ENCODE assay signal across 1 cellular context in genomic region chrX:131543774-131544173, GRCh38.
TF ChIP-seq lines count a peak whose summit lies in the region.

Gene OR13H1 (plus strand): TSS chrX:131544074. CDS start chrX:131544074, 0 bp downstream.

TF ChIP-seq in A549, 52 proteins besides CTCF, POLR2A, EP300 and RAD21 (continued from another document):
- TF ChIP-seq, protein P1, sequence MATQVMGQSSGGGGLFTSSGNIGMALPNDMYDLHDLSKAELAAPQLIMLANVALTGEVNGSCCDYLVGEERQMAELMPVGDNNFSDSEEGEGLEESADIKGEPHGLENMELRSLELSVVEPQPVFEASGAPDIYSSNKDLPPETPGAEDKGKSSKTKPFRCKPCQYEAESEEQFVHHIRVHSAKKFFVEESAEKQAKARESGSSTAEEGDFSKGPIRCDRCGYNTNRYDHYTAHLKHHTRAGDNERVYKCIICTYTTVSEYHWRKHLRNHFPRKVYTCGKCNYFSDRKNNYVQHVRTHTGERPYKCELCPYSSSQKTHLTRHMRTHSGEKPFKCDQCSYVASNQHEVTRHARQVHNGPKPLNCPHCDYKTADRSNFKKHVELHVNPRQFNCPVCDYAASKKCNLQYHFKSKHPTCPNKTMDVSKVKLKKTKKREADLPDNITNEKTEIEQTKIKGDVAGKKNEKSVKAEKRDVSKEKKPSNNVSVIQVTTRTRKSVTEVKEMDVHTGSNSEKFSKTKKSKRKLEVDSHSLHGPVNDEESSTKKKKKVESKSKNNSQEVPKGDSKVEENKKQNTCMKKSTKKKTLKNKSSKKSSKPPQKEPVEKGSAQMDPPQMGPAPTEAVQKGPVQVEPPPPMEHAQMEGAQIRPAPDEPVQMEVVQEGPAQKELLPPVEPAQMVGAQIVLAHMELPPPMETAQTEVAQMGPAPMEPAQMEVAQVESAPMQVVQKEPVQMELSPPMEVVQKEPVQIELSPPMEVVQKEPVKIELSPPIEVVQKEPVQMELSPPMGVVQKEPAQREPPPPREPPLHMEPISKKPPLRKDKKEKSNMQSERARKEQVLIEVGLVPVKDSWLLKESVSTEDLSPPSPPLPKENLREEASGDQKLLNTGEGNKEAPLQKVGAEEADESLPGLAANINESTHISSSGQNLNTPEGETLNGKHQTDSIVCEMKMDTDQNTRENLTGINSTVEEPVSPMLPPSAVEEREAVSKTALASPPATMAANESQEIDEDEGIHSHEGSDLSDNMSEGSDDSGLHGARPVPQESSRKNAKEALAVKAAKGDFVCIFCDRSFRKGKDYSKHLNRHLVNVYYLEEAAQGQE (IDR thresholded peaks at IDR 0.05) = no peak
